Comparison of ENCODE assay signal across 8 cellular contexts in the genomic region with DNA sequence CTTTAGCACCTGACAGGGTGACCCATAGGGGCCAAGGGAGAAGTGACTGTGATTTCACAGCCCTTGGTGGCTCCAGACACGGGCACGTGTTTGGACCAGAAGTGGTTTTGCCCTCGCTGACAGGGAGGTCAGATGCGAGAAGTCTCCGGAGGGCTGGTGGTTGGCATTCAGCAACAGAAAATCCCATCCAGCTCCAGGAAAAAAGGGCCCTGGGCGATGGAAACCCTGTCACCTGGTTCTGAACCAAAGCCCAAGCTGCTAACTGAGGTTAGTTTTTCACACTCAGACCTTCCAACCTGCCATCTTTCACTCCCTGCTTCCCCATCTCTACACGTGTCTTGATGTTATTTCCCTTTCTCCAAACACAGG.
A peak's percentile ranks its signal among the peaks of the same experiment; 100 is the strongest.
DNase-seq lines count a peak whose midpoint lies in the region; ATAC-seq and TF ChIP-seq lines count a peak whose summit lies in the region.

No MANE protein-coding gene starts in this region.

- in situ Hi-C loops in G401 (cut with HindIII; ENCODE audit: low sequenced_read_pairs), result no loop called here

- H3K27ac ChIP-seq in coronary artery, result peak overlapping the region; percentile 62 to 71

- no peak for TF ChIP-seq CTCF in coronary artery (IDR thresholded peaks at IDR 0.05)

- peaks cover 0 to 2% (median 0%) of the 10 kb centered on the region in 4 donors for H3K4me1 Mint-ChIP-seq in naive thymus-derived CD8-positive, alpha-beta T cell

- peak overlapping the region; percentile 37 for H3K4me3 ChIP-seq in coronary artery

- peak overlapping the region in 1 of 10 donors; percentile 29 for H3K4me3 Mint-ChIP-seq in naive thymus-derived CD8-positive, alpha-beta T cell

- ATAC-seq in HG03103 (IDR thresholded peaks at IDR 0.05; ENCODE audit: low read depth, unreplicated experiment), result peak; percentile 30
- ATAC-seq in naive thymus-derived CD8-positive, alpha-beta T cell, result peak; percentile 13 to 52

- DNase-seq in COLO829 (ENCODE audit: low spot score) (peak; percentile 23), coronary artery (ENCODE audit: low spot score) (peak; percentile 77), NCI-H2196 (lab: John Stamatoyannopoulos, UW; ENCODE audit: unreplicated experiment) (no peak), HPDE6-E6E7 (ENCODE audit: extremely low spot score) (no peak), G401 (ENCODE audit: low spot score) (no peak)
- peak in 1 of 10 donors; percentile 9 for DNase-seq in naive thymus-derived CD8-positive, alpha-beta T cell
- DNase-seq in effector CD8-positive, alpha-beta T cell (lab: John Stamatoyannopoulos, UW), result no peak

- no peaks in the 10 kb centered on the region for H3K36me3 Mint-ChIP-seq in naive thymus-derived CD8-positive, alpha-beta T cell

- H3K27ac Mint-ChIP-seq in naive thymus-derived CD8-positive, alpha-beta T cell, result no peak overlapping the region

- no peaks in the 10 kb centered on the region for H3K9me3 Mint-ChIP-seq in naive thymus-derived CD8-positive, alpha-beta T cell

- H3K27me3 Mint-ChIP-seq in naive thymus-derived CD8-positive, alpha-beta T cell, result peaks cover 0 to 11% (median 0%) of the 10 kb centered on the region in 5 donors

- POLR2A ChIA-PET in naive thymus-derived CD8-positive, alpha-beta T cell (lab: Charles Lee), result interaction anchor here (0.9 to 1.2 kb wide), 2 partner anchors 23 to 25 kb away, joined by 3 to 6 read pairs; no protein-coding TSS in a partner anchor

Comparison
In these comparisons a context has a peak if more than half of its experiments do, and no peak if none do; other contexts are left out.
1. DNase-seq: peak in COLO829 (single experiment) and coronary artery (single experiment); none in NCI-H2196 (single experiment), HPDE6-E6E7 (single experiment), effector CD8-positive, alpha-beta T cell (single experiment) and G401 (single experiment).